Comparison of ENCODE assay signal across 8 cellular contexts in the genomic region with DNA sequence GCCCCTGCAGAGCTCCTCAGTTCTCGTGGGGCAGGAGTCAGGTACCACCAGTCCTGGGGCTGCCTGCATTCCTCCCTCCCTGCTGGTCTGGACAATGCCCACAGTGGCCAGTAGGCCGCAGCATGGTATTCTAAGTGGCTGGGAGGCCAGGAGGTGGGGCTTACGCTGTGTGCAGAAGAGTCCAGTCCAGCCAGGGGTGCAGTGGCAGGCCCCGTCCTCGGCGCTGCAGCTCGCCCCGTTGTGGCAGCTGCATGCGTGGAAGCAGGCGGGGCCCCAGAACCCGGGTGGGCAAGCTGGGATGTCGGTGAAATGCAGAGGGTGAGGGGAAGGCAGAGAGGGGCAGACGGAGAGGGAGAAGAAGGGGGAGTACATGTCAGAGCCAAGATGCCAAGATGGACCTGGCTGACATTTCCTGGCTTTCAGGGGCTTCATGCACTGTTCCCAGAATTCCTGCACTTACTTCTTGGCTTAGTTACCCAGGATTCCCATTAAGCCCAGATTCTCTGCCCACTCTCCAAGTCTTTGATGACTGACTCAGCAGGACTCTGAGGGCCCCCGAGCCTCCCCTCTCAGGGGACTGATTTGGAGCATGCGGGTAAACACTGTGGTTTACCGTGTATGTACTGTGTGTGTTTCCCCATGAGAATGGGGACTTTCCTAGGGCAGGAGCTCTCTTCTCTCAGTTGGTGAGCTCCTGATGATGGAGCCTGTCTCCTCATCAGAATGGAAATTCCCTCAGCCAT. TPM values are rescaled to one million over a fixed set of nuclear protein-coding genes. Genes with fewer than 3 reads are reported as not detected.
DNase-seq lines count a peak whose midpoint lies in the region; ATAC-seq and TF ChIP-seq lines count a peak whose summit lies in the region.

No MANE protein-coding gene starts in this region.

- H3K27ac Mint-ChIP-seq in naive thymus-derived CD8-positive, alpha-beta T cell = peak overlapping the region in 2 of 10 donors; percentile 17 to 27

- TF ChIP-seq CTCF in VCaP (conservative IDR thresholded peaks at IDR 0.05) (peak; percentile 83), upper lobe of left lung (IDR thresholded peaks at IDR 0.05) (peak; percentile 33 to 75 (median 58))

- POLR2A ChIA-PET in naive thymus-derived CD8-positive, alpha-beta T cell (lab: Charles Lee) = no interaction called here

- H3K27me3 ChIP-seq in upper lobe of left lung = no peaks in the 10 kb centered on the region

- H3K36me3 Mint-ChIP-seq in naive thymus-derived CD8-positive, alpha-beta T cell = peaks cover 0 to 3% (median 0%) of the 10 kb centered on the region in 3 donors

- DNase-seq in DMS153 (lab: John Stamatoyannopoulos, UW) (peak; percentile 40), DMS153 treated with DMSO at 0.1 percent for 48 hours (lab: John Stamatoyannopoulos, UW; ENCODE audit: unreplicated experiment) (no peak), upper lobe of left lung (peak; percentile 57 to 73)
- DNase-seq in naive thymus-derived CD8-positive, alpha-beta T cell = peak in 1 of 10 donors; percentile 15

- H3K4me3 ChIP-seq in upper lobe of left lung = no peak overlapping the region

- H3K9me3 ChIP-seq in upper lobe of left lung = no peaks in the 10 kb centered on the region

- H3K36me3 ChIP-seq in upper lobe of left lung = peaks cover 0 to 27% (median 12%) of the 10 kb centered on the region in 4 donors

- no peaks in the 10 kb centered on the region for H3K27me3 Mint-ChIP-seq in naive thymus-derived CD8-positive, alpha-beta T cell

- TF ChIP-seq POLR2A in upper lobe of left lung (IDR thresholded peaks at IDR 0.05) = no peak

- no peaks in the 10 kb centered on the region for H3K9me3 Mint-ChIP-seq in naive thymus-derived CD8-positive, alpha-beta T cell

- H3K4me3 Mint-ChIP-seq in naive thymus-derived CD8-positive, alpha-beta T cell = no peak overlapping the region

- WGBS in upper lobe of left lung, 2 donors = 54 to 74% methylated on average over 14 to 16 of the region's 16 CpGs

- peak overlapping the region; percentile 5; the same call in 1 of the 2 replicates for H3K27ac ChIP-seq in VCaP
- no peak overlapping the region for H3K27ac ChIP-seq in upper lobe of left lung

- TF ChIP-seq EP300 in upper lobe of left lung (IDR thresholded peaks at IDR 0.05) = no peak

- H3K4me1 ChIP-seq in upper lobe of left lung = peaks cover 0 to 11% (median 6%) of the 10 kb centered on the region in 4 donors

- peaks cover 0 to 45% (median 5%) of the 10 kb centered on the region in 4 donors for H3K4me1 Mint-ChIP-seq in naive thymus-derived CD8-positive, alpha-beta T cell

- ATAC-seq in GM19438 (IDR thresholded peaks at IDR 0.05; ENCODE audit: low read depth, unreplicated experiment) (peak; percentile 48), HG03469 (IDR thresholded peaks at IDR 0.05; ENCODE audit: unreplicated experiment) (peak; percentile 63), esophagus mucosa (peak; percentile 40), upper lobe of left lung (ENCODE audit: low FRiP score in 2 of 2) (peak; percentile 66 to 79)
- ATAC-seq in naive thymus-derived CD8-positive, alpha-beta T cell = peak; percentile 70 to 77

RNA-seq across cellular contexts. Expression of a gene that starts 47.5 kb away (rescaled TPM):
- total RNA-seq in esophagus mucosa (458 TPM), upper lobe of left lung (100 to 1,000 TPM in 5 of 6 donors, 10 to 100 TPM in 1; 15.7 to 205 (median 144) TPM)
- total RNA-seq in naive thymus-derived CD8-positive, alpha-beta T cell = 10 to 100 TPM; 75.9 to 76.9 TPM
- 100 to 1,000 TPM; 186 to 204 (median 186) TPM for polyA plus RNA-seq in naive thymus-derived CD8-positive, alpha-beta T cell
